19 cellular contexts compared by ENCODE assay signal in the genomic region with DNA sequence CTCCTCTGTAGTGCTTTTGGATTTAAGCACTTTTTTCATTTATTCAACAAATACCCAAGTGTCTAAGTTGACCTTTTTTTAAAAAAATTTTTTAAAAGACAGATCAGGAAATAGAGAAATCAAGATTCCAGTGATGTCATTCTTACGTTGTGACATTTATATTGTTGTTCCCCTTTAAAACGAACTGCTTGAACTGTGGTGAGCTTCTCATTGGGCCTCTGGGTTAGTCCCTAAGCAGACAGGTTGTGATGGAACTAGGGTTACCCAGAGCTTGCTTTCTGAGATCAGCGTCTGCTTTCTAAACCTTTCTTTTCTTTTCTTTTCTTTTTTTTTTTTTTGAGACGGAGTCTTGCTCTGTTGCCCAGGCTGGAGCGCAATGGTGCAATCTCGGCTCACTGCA. TPM values are rescaled to one million over a fixed set of nuclear protein-coding genes. Genes with fewer than 3 reads are reported as not detected.
"Had no signal": no experiment of that assay in that cellular context is flagged by ENCODE, and none has a peak within 500 bp of the region (broad histone marks: within the 10 kb centered on the region; RNA-seq: fewer than 3 reads in every experiment).

No MANE protein-coding gene starts in this region.

- ATAC-seq: SK-N-SH treated with all-trans-retinoic acid at 6 μM for 48 hours had no signal

- DNase-seq: KBM-7, MV-4-11, NCI-H1048, NCI-H1105, NCI-H1417, NCI-H1436 treated with DMSO at 0.1 percent for 48 hours, NCI-H1694, NCI-H187 treated with DMSO at 0.1 percent for 48 hours, NCI-H2081, NCI-H2107, NCI-H2227 treated with DMSO at 0.1 percent for 48 hours, NCI-H524, NCI-H526 treated with DMSO at 0.1 percent for 48 hours, NCI-H748 treated with DMSO at 0.1 percent for 48 hours, Right ventricle myocardium superior, RPMI8226 had no signal

RNA-seq across cellular contexts. Expression of gene GATA3, which starts 22.5 kb away (rescaled TPM):
- total RNA-seq: LHCN-M2, SK-MEL-5 had no signal
